ENCODE assay signal across 8 cellular contexts in the genomic region with DNA sequence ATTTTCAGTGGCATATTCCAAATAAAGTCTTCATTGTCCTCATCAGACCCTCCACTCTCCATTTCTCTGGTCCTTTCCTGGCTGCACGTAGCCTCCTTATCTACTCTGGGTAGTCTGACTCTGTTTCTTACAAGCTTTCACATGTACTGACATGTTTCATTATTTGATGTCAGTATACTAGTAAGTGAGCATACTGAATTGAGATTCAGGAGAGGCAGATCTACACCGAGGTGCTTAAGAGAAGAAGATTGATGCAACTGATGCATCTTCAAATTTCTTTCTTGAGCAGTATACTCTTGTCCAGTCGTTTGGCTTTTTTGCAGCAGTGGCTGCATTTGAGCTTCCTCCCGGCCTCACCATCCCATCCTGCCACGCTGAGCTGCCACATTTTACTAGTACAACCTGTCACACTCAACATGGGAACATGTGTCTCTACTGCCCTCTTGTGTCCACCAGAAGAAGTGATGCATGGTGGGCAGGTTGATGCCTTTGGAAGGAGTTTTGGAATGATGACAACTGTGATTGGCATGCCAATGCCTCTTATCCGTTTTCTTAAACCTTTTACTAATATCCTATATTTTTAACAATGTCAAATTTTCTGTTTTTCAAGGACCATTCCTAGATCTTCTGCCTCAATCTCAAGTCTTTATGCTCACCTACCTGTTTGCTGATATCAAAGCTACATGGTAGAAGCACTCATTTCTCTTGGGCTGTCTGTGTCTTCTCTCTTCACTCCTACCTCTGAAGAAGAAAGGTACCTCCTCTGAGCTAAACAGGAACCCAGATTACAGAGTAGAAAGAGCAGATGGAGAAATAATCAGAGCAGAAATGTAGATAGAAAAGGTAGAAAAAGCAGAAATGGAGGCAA.
DNase-seq lines count a peak whose midpoint lies in the region; ATAC-seq lines count a peak whose summit lies in the region.

No MANE protein-coding gene starts in this region.

- DNase-seq in COR-L47 (lab: John Stamatoyannopoulos, UW) (peak; percentile 71), NCI-H69 (lab: John Stamatoyannopoulos, UW) (peak; percentile 52), midbrain (lab: John Stamatoyannopoulos, UW) (peak; percentile 53)
- DNase-seq in activated CD4-positive, alpha-beta T cell treated with anti-CD3 and anti-CD28 coated beads, Interleukin-2, amount 50 U/mL, for 48 hours, result peak; percentile 55 to 66
- DNase-seq in effector CD4-positive, alpha-beta T cell, result peak; percentile 38
- DNase-seq in stimulated activated CD8-positive, alpha-beta memory T cell treated with anti-CD3 and anti-CD28 coated beads, Interleukin-7, amount 100 ng/mL, for 4 hours (ENCODE audit: low read depth in 2 of 2), result peak; percentile 21 to 32

- peak; percentile 89 for ATAC-seq in GM19452 (IDR thresholded peaks at IDR 0.05; ENCODE audit: unreplicated experiment)
- peak; percentile 93 for ATAC-seq in HG03520 (IDR thresholded peaks at IDR 0.05; ENCODE audit: unreplicated experiment)

Comparison
In these comparisons a context has a peak if more than half of its experiments do, and no peak if none do; other contexts are left out.
1. Peak in every context shown above with its lines: DNase-seq and ATAC-seq.